8 cellular contexts compared by ENCODE assay signal in genomic region chr6:119349341-119350201, GRCh38. TPM values are rescaled to one million over a fixed set of nuclear protein-coding genes. Genes with fewer than 3 reads are reported as not detected.
DNase-seq lines count a peak whose midpoint lies in the region; ATAC-seq and TF ChIP-seq lines count a peak whose summit lies in the region.

TSS of gene MAN1A1 (minus strand) at chr6:119349761. CDS start at chr6:119349065, 696 bp downstream.

- H3K36me3 ChIP-seq in BJ (ENCODE audit: control insufficient read depth, insufficient read depth, low read length) (no peaks in the 10 kb centered on the region), ectodermal cell (ENCODE audit: control insufficient read depth, insufficient read depth, low read length) (no peaks in the 10 kb centered on the region)

- no peaks in the 10 kb centered on the region for H3K4me1 ChIP-seq in ectodermal cell (ENCODE audit: control insufficient read depth, insufficient read depth, low read length)

- no peaks in the 10 kb centered on the region for H3K9me3 Mint-ChIP-seq in activated CD8-positive, alpha-beta T cell treated with anti-CD3 and anti-CD28 coated beads, Interleukin-2, amount 10 ng/mL, durations not matched to agents 7 days and 5 days (ENCODE audit: insufficient read depth)

- no peaks in the 10 kb centered on the region for H3K9me3 ChIP-seq in ectodermal cell (ENCODE audit: control insufficient read depth, low read length)

- POLR2A ChIA-PET in BJ (lab: Charles Lee) = no interaction called here
- POLR2A ChIA-PET in activated CD8-positive, alpha-beta T cell treated with anti-CD3 and anti-CD28 coated beads, Interleukin-2, amount 10 ng/mL, durations not matched to agents 7 days and 5 days (lab: Charles Lee) = interaction anchor here (0.7 to 3.1 kb wide), 10 partner anchors 27 to 629 kb away, joined by 3 to 44 read pairs (median 3); no protein-coding TSS in a partner anchor

- no peaks in the 10 kb centered on the region for H3K27me3 ChIP-seq in BJ (ENCODE audit: control insufficient read depth, insufficient read depth, low read length)
- H3K27me3 ChIP-seq in ectodermal cell (ENCODE audit: control insufficient read depth, insufficient read depth, low read length, poor library complexity, severe bottlenecking) = peaks cover 45% of the 10 kb centered on the region

- CTCF ChIA-PET in BJ (lab: Yijun Ruan, JAX) = interaction anchor here (1.0 to 2.1 kb wide), 2 partner anchors 191 to 220 kb away, joined by 4 to 10 read pairs; no protein-coding TSS in a partner anchor
- CTCF ChIA-PET in activated CD8-positive, alpha-beta T cell treated with anti-CD3 and anti-CD28 coated beads, Interleukin-2, amount 10 ng/mL, durations not matched to agents 7 days and 5 days (lab: Charles Lee) = interaction anchor here (0.8 to 3.1 kb wide), 14 partner anchors 13 to 707 kb away, joined by 3 to 22 read pairs (median 4); no protein-coding TSS in a partner anchor

- ATAC-seq in GM19043 (IDR thresholded peaks at IDR 0.05; ENCODE audit: low read depth, unreplicated experiment) (peak; percentile 63), HG03354 (IDR thresholded peaks at IDR 0.05; ENCODE audit: poor library complexity, severe bottlenecking, unreplicated experiment) (peak; percentile 77)
- ATAC-seq in activated CD8-positive, alpha-beta T cell treated with anti-CD3 and anti-CD28 coated beads, Interleukin-2, amount 10 ng/mL, durations not matched to agents 7 days and 5 days = peak; percentile 91

- no peaks in the 10 kb centered on the region for H3K27me3 Mint-ChIP-seq in activated CD8-positive, alpha-beta T cell treated with anti-CD3 and anti-CD28 coated beads, Interleukin-2, amount 10 ng/mL, durations not matched to agents 7 days and 5 days (ENCODE audit: low read depth)

- peak within 1 kb of the TSS; percentile 75 for H3K4me3 ChIP-seq in BJ (ENCODE audit: low read depth, low read length)
- H3K4me3 ChIP-seq in ectodermal cell (ENCODE audit: insufficient read depth, low read depth, low read length) = peak within 1 kb of the TSS; percentile 62

- no peak for TF ChIP-seq CTCF in BJ (IDR thresholded peaks at IDR 0.05; ENCODE audit: insufficient read depth, low read depth, low read length)

- peaks cover 47% of the 10 kb centered on the region for H3K4me1 Mint-ChIP-seq in activated CD8-positive, alpha-beta T cell treated with anti-CD3 and anti-CD28 coated beads, Interleukin-2, amount 10 ng/mL, durations not matched to agents 7 days and 5 days (ENCODE audit: low read depth)

- 0% methylated on average over 106 of the region's 106 CpGs for WGBS in ectodermal cell, 2 experiments

- H3K27ac Mint-ChIP-seq in activated CD8-positive, alpha-beta T cell treated with anti-CD3 and anti-CD28 coated beads, Interleukin-2, amount 10 ng/mL, durations not matched to agents 7 days and 5 days = peak within 1 kb of the TSS; percentile 82

- peak within 1 kb of the TSS; percentile 76 for H3K4me3 Mint-ChIP-seq in activated CD8-positive, alpha-beta T cell treated with anti-CD3 and anti-CD28 coated beads, Interleukin-2, amount 10 ng/mL, durations not matched to agents 7 days and 5 days

- H3K27ac ChIP-seq in ectodermal cell (ENCODE audit: insufficient read depth, low read depth, low read length, poor library complexity, severe bottlenecking) = no peak within 1 kb of the TSS

- DNase-seq in BJ (ENCODE audit: low read depth) (no peak), NCI-H82 (lab: John Stamatoyannopoulos, UW) (peak; percentile 90), medulla oblongata (ENCODE audit: extremely low spot score) (peak; percentile 90)
- peak; percentile 91 for DNase-seq in activated CD8-positive, alpha-beta T cell treated with anti-CD3 and anti-CD28 coated beads, Interleukin-2, amount 10 ng/mL, durations not matched to agents 7 days and 5 days
- peak; percentile 82 for DNase-seq in stimulated activated CD8-positive, alpha-beta memory T cell treated with anti-CD3 and anti-CD28 coated beads, Interleukin-12 subunit alpha, Interleukin-12 subunit beta, amount 100 ng/mL, for 1 hour (ENCODE audit: low read depth)

- H3K36me3 Mint-ChIP-seq in activated CD8-positive, alpha-beta T cell treated with anti-CD3 and anti-CD28 coated beads, Interleukin-2, amount 10 ng/mL, durations not matched to agents 7 days and 5 days (ENCODE audit: low read depth) = peaks cover 19% of the 10 kb centered on the region

RNA-seq across cellular contexts. Expression of gene MAN1A1, which starts in this region (rescaled TPM):
- 1.6 and 3.1 TPM in 2 replicates for polyA plus RNA-seq in BJ (2011; rRNA removed)
- polyA minus RNA-seq in BJ (2011; rRNA and poly(A)+ RNA removed) = 0.62 and 0.72 TPM in 2 replicates
- 10 to 100 TPM; 13.7 to 13.9 TPM for total RNA-seq in activated CD8-positive, alpha-beta T cell treated with anti-CD3 and anti-CD28 coated beads, Interleukin-2, amount 10 ng/mL, durations not matched to agents 7 days and 5 days
- polyA plus RNA-seq in ectodermal cell (2013, experiment 1 of 4) = 6.4 TPM
- polyA plus RNA-seq in ectodermal cell (2013, experiment 2 of 4) = 7.5 TPM
- polyA plus RNA-seq in ectodermal cell (2013, experiment 3 of 4) = 6.4 TPM
- polyA plus RNA-seq in ectodermal cell (2013, experiment 4 of 4) = 7.5 TPM
